Comparison of ENCODE assay signal across 28 cellular contexts in the genomic region with DNA sequence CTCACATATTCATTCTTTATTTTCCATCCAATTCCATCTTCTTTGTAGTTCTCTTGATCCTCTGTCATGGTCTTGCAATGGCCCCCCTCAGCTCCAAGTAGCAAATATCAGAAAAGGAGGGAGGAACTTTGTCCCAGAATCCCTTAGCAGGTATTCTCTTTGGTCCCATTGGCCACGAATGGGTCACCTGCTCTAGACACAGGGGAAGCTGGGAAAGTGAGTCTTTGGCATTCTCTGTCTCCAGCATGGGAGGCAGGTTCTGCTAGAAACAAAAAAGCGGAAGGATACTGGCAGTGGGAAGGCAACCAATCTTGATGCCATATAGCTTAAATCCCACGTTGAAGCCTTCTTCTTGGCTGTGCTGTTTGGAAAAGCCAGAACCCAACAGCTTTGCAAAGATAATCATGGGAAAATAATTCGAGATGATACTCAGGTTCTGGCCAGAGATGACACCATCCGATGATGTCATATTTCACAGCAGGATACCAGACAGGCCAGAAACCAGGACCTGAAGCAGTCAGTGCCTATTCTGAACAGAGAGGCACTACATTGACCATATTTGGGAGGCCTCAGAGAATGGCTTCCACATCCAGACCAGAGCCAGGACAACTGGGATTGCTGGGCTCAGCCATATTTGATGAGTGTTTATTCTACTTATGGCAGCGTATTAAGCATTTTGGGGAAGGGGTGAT.
A peak's percentile ranks its signal among the peaks of the same experiment; 100 is the strongest.
DNase-seq lines count a peak whose midpoint lies in the region; ATAC-seq, FAIRE-seq and TF ChIP-seq lines count a peak whose summit lies in the region.
"Had no signal": no experiment of that assay in that cellular context is flagged by ENCODE, and none has a peak within 500 bp of the region (broad histone marks: within the 10 kb centered on the region; RNA-seq: fewer than 3 reads in every experiment).

No MANE protein-coding gene starts in this region.

- H3K23ac ChIP-seq in IMR-90 (ENCODE audit: low read depth, low read length) (no peak overlapping the region), neuronal stem cell (ENCODE audit: low read depth, low read length, poor library complexity) (no peak overlapping the region)

- no peak for TF ChIP-seq POLR2A in IMR-90 (IDR thresholded peaks at IDR 0.05; ENCODE audit: low read depth, low read length)
- TF ChIP-seq POLR2A in K562 (conservative IDR thresholded peaks at IDR 0.05), result no peak

- in situ Hi-C loops in IMR-90 (cut with MboI; ENCODE audit: low sequenced_read_pairs) (no loop called here), K562 (cut with MboI) (no loop called here), HAP-1 (cut with MboI; ENCODE audit: low sequenced_read_pairs) (no loop called here)

- no peak overlapping the region for H3K4me2 ChIP-seq in IMR-90 (ENCODE audit: low read depth, low read length)
- H3K4me2 ChIP-seq in K562 (ENCODE audit: insufficient read depth, low read length), result no peak overlapping the region
- H3K4me2 ChIP-seq in neuronal stem cell (ENCODE audit: insufficient read depth, low read length, poor library complexity, severe bottlenecking), result no peak overlapping the region
- no peak overlapping the region for H3K4me2 ChIP-seq in smooth muscle cell
- H3K4me2 ChIP-seq: hepatocyte had no signal

- 0 out of 2 replicates have a peak overlapping the region, but pooled peaks have one; percentile 5 for H2AK5ac ChIP-seq in IMR-90 (ENCODE audit: low read depth, low read length)
- no peak overlapping the region for H2AK5ac ChIP-seq in neuronal stem cell (ENCODE audit: low read depth, low read length)

- H3K4me1 ChIP-seq in IMR-90 (ENCODE audit: control insufficient read depth, insufficient read depth, low read length) (peaks cover 9% of the 10 kb centered on the region), K562 (replicated peaks in 1 of 2; ENCODE audit: control insufficient read depth in 2 of 2, insufficient read depth in 2 of 2, low read length in 2 of 2) (peaks cover 0 to 7% of the 10 kb centered on the region in 2 experiments; a peak in 3 of 5 replicates), neuronal stem cell (ENCODE audit: control insufficient read depth in 2 of 2, insufficient read depth in 1 of 2, low read depth in 1 of 2, low read length in 2 of 2) (peaks cover 0 to 8% of the 10 kb centered on the region in 2 donors), smooth muscle cell (ENCODE audit: low read depth) (peaks cover 7% of the 10 kb centered on the region), HAP-1 (peaks cover 20% of the 10 kb centered on the region)
- H3K4me1 ChIP-seq: foreskin keratinocyte had no signal

- H3K27me3 ChIP-seq in IMR-90 (ENCODE audit: control insufficient read depth, insufficient read depth, low read length), result no peaks in the 10 kb centered on the region
- no peaks in the 10 kb centered on the region; a peak in 1 of 5 replicates for H3K27me3 ChIP-seq in K562 (ENCODE audit: control insufficient read depth in 2 of 2, insufficient read depth in 2 of 2, low read length in 2 of 2)
- H3K27me3 ChIP-seq in neuronal stem cell (ENCODE audit: control insufficient read depth in 3 of 3, insufficient read depth in 3 of 3, low read depth in 1 of 3, low read length in 3 of 3), result no peaks in the 10 kb centered on the region
- no peaks in the 10 kb centered on the region for H3K27me3 ChIP-seq in smooth muscle cell (ENCODE audit: low read depth)
- H3K27me3 ChIP-seq in HAP-1 (ENCODE audit: low read depth), result no peaks in the 10 kb centered on the region
- H3K27me3 ChIP-seq: foreskin keratinocyte, hepatocyte had no signal

- dilution Hi-C loops in IMR-90 (cut with HindIII; ENCODE audit: low sequenced_read_pairs, unreplicated experiment), result no loop called here

- TF ChIP-seq RAD21 in IMR-90 (IDR thresholded peaks at IDR 0.05; ENCODE audit: low read length) (no peak), K562 (CRISPR knock-in tag; conservative IDR thresholded peaks at IDR 0.05 in 1 of 2, IDR thresholded peaks at IDR 0.05 in 1 of 2) (no peak)

- TF ChIP-seq EP300 in K562 (IDR thresholded peaks at IDR 0.05; ENCODE audit: low read length), result no peak

- H3K9me3 ChIP-seq in IMR-90 (ENCODE audit: control insufficient read depth, insufficient read depth, low read length) (no peaks in the 10 kb centered on the region), K562 (replicated peaks; ENCODE audit: control insufficient read depth, insufficient read depth, low read depth, low read length) (no peaks in the 10 kb centered on the region), neuronal stem cell (replicated peaks in 1 of 2; ENCODE audit: control insufficient read depth in 2 of 2, insufficient read depth in 1 of 2, low read depth in 1 of 2, low read length in 2 of 2) (no peaks in the 10 kb centered on the region), smooth muscle cell (replicated peaks; ENCODE audit: low read depth) (no peaks in the 10 kb centered on the region), HAP-1 (no peaks in the 10 kb centered on the region)
- H3K9me3 ChIP-seq: mucosa of descending colon, psoas muscle, thoracic aorta had no signal

- peak overlapping the region; percentile 41 for H4K91ac ChIP-seq in IMR-90 (ENCODE audit: insufficient read depth, low read depth, low read length)
- no peak overlapping the region for H4K91ac ChIP-seq in neuronal stem cell (ENCODE audit: low read depth, low read length, poor library complexity)

- H2BK15ac ChIP-seq in IMR-90 (ENCODE audit: low read depth, low read length) (peak overlapping the region; percentile 26; the same call in 1 of the 3 replicates), neuronal stem cell (ENCODE audit: low read length) (no peak overlapping the region)

- no peak overlapping the region for H2AK9ac ChIP-seq in IMR-90 (replicated peaks; ENCODE audit: low read depth, low read length, poor library complexity)

- H3K56ac ChIP-seq in IMR-90 (ENCODE audit: extremely low read depth, insufficient read depth, low read length), result no peak overlapping the region

- POLR2A ChIA-PET in IMR-90 (lab: Charles Lee; ENCODE audit: unreplicated experiment), result no interaction called here
- POLR2A ChIA-PET in K562 (lab: Yijun Ruan, JAX), result no interaction called here

- CTCF ChIA-PET in IMR-90 (lab: Yijun Ruan, JAX) (no interaction called here), K562 (lab: Yijun Ruan, JAX; ENCODE audit: low intra/inter-chr PET ratio) (no interaction called here)

- H3K4ac ChIP-seq in IMR-90 (ENCODE audit: low read depth, low read length), result peak overlapping the region; percentile 50; the same call in 1 of the 2 replicates
- no peak overlapping the region for H3K4ac ChIP-seq in neuronal stem cell (ENCODE audit: low read length)

- H4K20me1 ChIP-seq in IMR-90 (ENCODE audit: insufficient read depth, low read length) (no peaks in the 10 kb centered on the region), K562 (replicated peaks; ENCODE audit: control insufficient read depth, insufficient read depth, low read length) (no peaks in the 10 kb centered on the region), smooth muscle cell (ENCODE audit: low read depth) (no peaks in the 10 kb centered on the region)

- DNase-seq in ELR (ENCODE audit: low read depth) (peak; percentile 34), IMR-90 (peak; percentile 37), K562 (ENCODE audit: extremely low read depth in 1 of 4, low spot score in 3 of 4) (peak in 2 of 4 experiments; percentile 10 to 11), neuronal stem cell (ENCODE audit: low spot score) (no peak), smooth muscle cell (lab: John Stamatoyannopoulos, UW; ENCODE audit: unreplicated experiment) (no peak), HAP-1 (ENCODE audit: low spot score in 2 of 2) (no peak)
- DNase-seq: activated CD4-positive, alpha-beta T cell treated with anti-CD3 and anti-CD28 coated beads for 48 hours; activated naive CD4-positive, alpha-beta T cell treated with anti-CD3 and anti-CD28 coated beads, Interleukin-2, amount 10 ng/mL, durations not matched to agents 7 days and 5 days; activated T-cell treated with anti-CD3 and anti-CD28 coated beads, Interleukin-2, amount 50 U/mL, for 72 hours; AML-193; CD8-positive, alpha-beta memory T cell; DMS79 treated with DMSO at 0.1 percent for 48 hours; foreskin keratinocyte; left ventricle myocardium superior; mucosa of descending colon; NCI-H1048; NCI-H187; NCI-H748 treated with DMSO at 0.1 percent for 48 hours; OCI-M1; psoas muscle; SIG-M5; stimulated activated CD4-positive, alpha-beta T cell treated with anti-CD3 and anti-CD28 coated beads, Interleukin-4, amount 100 ng/mL, for 1 hour; stimulated activated naive CD4-positive, alpha-beta T cell treated with Interleukin-2 at 50 U/mL for 16 hours; T-helper 1 cell had no signal

- TF ChIP-seq CTCF in IMR-90 (conservative IDR thresholded peaks at IDR 0.05; ENCODE audit: low read depth, low read length) (no peak), K562 (IDR thresholded peaks at IDR 0.05 in 2 of 3, conservative IDR thresholded peaks at IDR 0.05 in 1 of 3; ENCODE audit: insufficient read depth in 2 of 3, low read depth in 1 of 3, low read length in 3 of 3) (no peak), smooth muscle cell (IDR thresholded peaks at IDR 0.05; ENCODE audit: borderline replicate concordance, insufficient read depth, poor library complexity, severe bottlenecking) (no peak)

- H3K36me3 ChIP-seq in IMR-90 (ENCODE audit: control insufficient read depth, insufficient read depth, low read length) (no peaks in the 10 kb centered on the region), K562 (ENCODE audit: control insufficient read depth, insufficient read depth, low read length) (no peaks in the 10 kb centered on the region), neuronal stem cell (replicated peaks in 1 of 2; ENCODE audit: control insufficient read depth in 2 of 2, insufficient read depth in 2 of 2, low read length in 2 of 2) (no peaks in the 10 kb centered on the region), smooth muscle cell (ENCODE audit: low read depth) (no peaks in the 10 kb centered on the region), HAP-1 (replicated peaks) (no peaks in the 10 kb centered on the region)
- H3K36me3 ChIP-seq: thoracic aorta had no signal

- H3K14ac ChIP-seq in IMR-90 (replicated peaks; ENCODE audit: low read depth, low read length), result no peak overlapping the region
- H3K14ac ChIP-seq in neuronal stem cell (ENCODE audit: low read length), result no peak overlapping the region

- intact Hi-C loops in IMR-90 (cut with micrococcal nuclease), result loop anchor here (5.0 kb wide), 1 partner anchor 42 kb away; no protein-coding TSS in a partner anchor
- intact Hi-C loops in K562 (cut with micrococcal nuclease), result no loop called here

- peak overlapping the region; percentile 8; the same call in 1 of the 2 replicates for H2BK120ac ChIP-seq in IMR-90 (ENCODE audit: low read depth, low read length)
- no peak overlapping the region for H2BK120ac ChIP-seq in neuronal stem cell (ENCODE audit: low read depth, low read length)

- H3K27ac ChIP-seq in IMR-90 (ENCODE audit: insufficient read depth, low read length), result no peak overlapping the region
- H3K27ac ChIP-seq in K562 (ENCODE audit: extremely low read depth, low read depth, low read length), result no peak overlapping the region
- H3K27ac ChIP-seq in neuronal stem cell (replicated peaks; ENCODE audit: low read length), result no peak overlapping the region
- H3K27ac ChIP-seq in smooth muscle cell (ENCODE audit: low read depth), result no peak overlapping the region
- H3K27ac ChIP-seq: foreskin keratinocyte, hepatocyte, psoas muscle, thoracic aorta had no signal

- H2BK12ac ChIP-seq in neuronal stem cell (ENCODE audit: low read length), result no peak overlapping the region

- H3K9me1 ChIP-seq in IMR-90 (ENCODE audit: insufficient read depth, low read length) (peaks cover 4% of the 10 kb centered on the region; the same call in 1 of the 2 replicates), K562 (ENCODE audit: control insufficient read depth, insufficient read depth, low read length) (no peaks in the 10 kb centered on the region)

- peaks cover 5% of the 10 kb centered on the region for H3F3A ChIP-seq in smooth muscle cell (ENCODE audit: low read depth)

- no peak overlapping the region; the same call in none of the 2 replicates for H2BK20ac ChIP-seq in IMR-90 (ENCODE audit: low read depth, low read length)

- H3K79me1 ChIP-seq in IMR-90 (ENCODE audit: low read depth in 1 of 2, low read length in 2 of 2) (no peaks in the 10 kb centered on the region), neuronal stem cell (ENCODE audit: low read depth, low read length) (no peaks in the 10 kb centered on the region)

- H2BK5ac ChIP-seq in IMR-90 (ENCODE audit: low read depth, low read length, poor library complexity, severe bottlenecking) (no peak overlapping the region), neuronal stem cell (ENCODE audit: low read length) (no peak overlapping the region)

- no peak overlapping the region for H2AFZ ChIP-seq in IMR-90 (replicated peaks; ENCODE audit: low read length, poor library complexity)
- no peak overlapping the region for H2AFZ ChIP-seq in K562 (ENCODE audit: low read depth, low read length)
- H2AFZ ChIP-seq in neuronal stem cell (ENCODE audit: low read length), result peak overlapping the region; percentile 52
- H2AFZ ChIP-seq in smooth muscle cell (ENCODE audit: low read depth), result no peak overlapping the region
- H2AFZ ChIP-seq: hepatocyte had no signal

- no peak overlapping the region for H3K4me3 ChIP-seq in IMR-90 (ENCODE audit: insufficient read depth, low read depth, low read length)
- no peak overlapping the region for H3K4me3 ChIP-seq in K562
- no peak overlapping the region for H3K4me3 ChIP-seq in neuronal stem cell (ENCODE audit: low read length in 2 of 2)
- no peak overlapping the region for H3K4me3 ChIP-seq in smooth muscle cell
- H3K4me3 ChIP-seq in HAP-1, result no peak overlapping the region
- H3K4me3 ChIP-seq: hepatocyte, mucosa of descending colon, psoas muscle, skin epidermis, thoracic aorta had no signal

- H3K18ac ChIP-seq in IMR-90 (ENCODE audit: low read depth, low read length), result peak overlapping the region; percentile 27
- no peak overlapping the region for H3K18ac ChIP-seq in neuronal stem cell (ENCODE audit: low read length)

- no peaks in the 10 kb centered on the region for H3K79me2 ChIP-seq in K562 (ENCODE audit: control insufficient read depth, insufficient read depth, low read length)
- no peaks in the 10 kb centered on the region for H3K79me2 ChIP-seq in smooth muscle cell (ENCODE audit: low read depth)
- H3K79me2 ChIP-seq: hepatocyte had no signal

- no peak for FAIRE-seq in K562 (lab: Jason Lieb, UNC)

- H3K9ac ChIP-seq in IMR-90 (ENCODE audit: low read depth, low read length) (no peak overlapping the region), K562 (ENCODE audit: insufficient read depth in 1 of 2, low read depth in 2 of 2, low read length in 2 of 2) (no peak overlapping the region), neuronal stem cell (ENCODE audit: low read depth, low read length, poor library complexity) (no peak overlapping the region), smooth muscle cell (ENCODE audit: low read depth) (no peak overlapping the region)

- WGBS in IMR-90 (ENCODE audit: extremely low coverage in 2 of 2, insufficient read length in 1 of 2), 2 experiments, result 60% methylated on average over 1 of the region's 6 CpGs; no CpG with 5 or more reads in 1 of the 2 experiments
- 15% methylated on average over 6 of the region's 6 CpGs for WGBS in K562 (ENCODE audit: insufficient coverage, low coverage, missing lambda C conversion rate)
- no CpG with 5 or more reads among the region's 6 CpGs for WGBS in neuronal stem cell (ENCODE audit: extremely low coverage in 2 of 2, insufficient read length in 2 of 2, insufficient replicate concordance in 1 of 2), 2 donors
- WGBS in smooth muscle cell (ENCODE audit: low lambda C conversion rate), result 88% methylated on average over 6 of the region's 6 CpGs

- peak overlapping the region; percentile 35; the same call in 1 of the 2 replicates for H4K5ac ChIP-seq in IMR-90 (ENCODE audit: low read depth, low read length)

- ATAC-seq in IMR-90 (ENCODE audit: low read depth) (no peak), K562 (peak; percentile 80), GM19455 (IDR thresholded peaks at IDR 0.05; ENCODE audit: unreplicated experiment) (no peak)
- ATAC-seq: activated T-cell treated with anti-CD3 and anti-CD28 coated beads, Interleukin-2, amount 50 U/mL, for 72 hours; foreskin keratinocyte; left ventricle myocardium superior; mucosa of descending colon; psoas muscle had no signal

- no TSS peak for BruUV-seq in IMR-90 (replicated peaks; lab: Mats Ljungman, UMichigan)
- no TSS peak for BruUV-seq in K562 (replicated peaks; lab: Mats Ljungman, UMichigan)

- H4K8ac ChIP-seq in IMR-90 (ENCODE audit: low read depth in 2 of 2, low read length in 2 of 2) (no peak overlapping the region), neuronal stem cell (ENCODE audit: low read depth, low read length) (no peak overlapping the region)

Comparison
In these comparisons a context has a peak if more than half of its experiments do, and no peak if none do; other contexts are left out.
1. DNase-seq: peak in ELR (single experiment) and IMR-90 (single experiment); none in neuronal stem cell (single experiment), smooth muscle cell (single experiment) and HAP-1 (0 of 2).